Comparison of ENCODE assay signal across 8 cellular contexts in the genomic region with DNA sequence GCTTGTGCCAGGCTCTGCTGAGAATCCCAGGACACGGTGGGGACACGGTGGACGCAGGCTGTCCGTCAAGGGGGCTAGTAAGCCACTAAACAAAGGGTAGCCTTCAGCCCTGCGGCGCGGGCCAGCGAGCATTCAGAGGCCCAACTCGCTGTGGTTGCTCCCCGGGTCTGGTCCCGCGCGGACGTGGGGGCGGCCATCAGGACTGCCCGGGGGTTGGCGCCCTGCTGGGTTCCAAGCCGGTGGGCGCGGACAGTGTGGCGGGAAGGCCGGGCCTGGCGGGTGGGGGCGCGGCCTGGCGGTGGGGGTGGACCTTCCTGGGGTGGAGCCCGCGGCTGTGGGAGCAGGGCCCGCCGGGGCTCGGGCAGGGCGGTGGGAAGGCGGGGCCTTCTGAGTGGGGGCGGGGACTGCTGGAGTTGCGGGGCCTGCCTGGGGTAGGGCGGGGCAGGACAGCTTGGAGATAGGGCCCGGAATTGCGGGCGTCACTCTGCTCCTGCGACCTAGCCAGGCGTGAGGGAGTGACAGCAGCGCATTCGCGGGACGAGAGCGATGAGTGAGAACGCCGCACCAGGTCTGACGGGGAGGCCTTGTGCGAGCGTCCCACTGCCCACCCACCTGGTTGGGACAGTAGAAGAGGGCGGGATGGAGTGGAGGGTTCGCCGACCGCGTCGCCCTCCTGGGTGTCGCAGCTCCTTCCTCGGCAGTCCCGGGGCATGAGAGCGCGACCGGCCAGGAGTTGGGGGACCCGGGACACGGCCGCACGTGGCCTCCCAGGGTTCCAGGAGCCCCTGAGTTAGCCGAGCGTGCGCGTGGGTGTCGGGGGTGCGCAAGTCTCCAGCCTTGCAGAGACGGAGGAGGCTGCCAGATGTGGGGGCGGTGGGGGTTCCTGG. TPM values are rescaled to one million over a fixed set of nuclear protein-coding genes. Genes with fewer than 3 reads are reported as not detected.
A peak's percentile ranks its signal among the peaks of the same experiment; 100 is the strongest.
DNase-seq lines count a peak whose midpoint lies in the region; ATAC-seq and TF ChIP-seq lines count a peak whose summit lies in the region.

A gene with protein sequence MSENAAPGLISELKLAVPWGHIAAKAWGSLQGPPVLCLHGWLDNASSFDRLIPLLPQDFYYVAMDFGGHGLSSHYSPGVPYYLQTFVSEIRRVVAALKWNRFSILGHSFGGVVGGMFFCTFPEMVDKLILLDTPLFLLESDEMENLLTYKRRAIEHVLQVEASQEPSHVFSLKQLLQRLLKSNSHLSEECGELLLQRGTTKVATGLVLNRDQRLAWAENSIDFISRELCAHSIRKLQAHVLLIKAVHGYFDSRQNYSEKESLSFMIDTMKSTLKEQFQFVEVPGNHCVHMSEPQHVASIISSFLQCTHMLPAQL (plus strand): TSS at position 482 of the 887 bp plus-strand sequence. CDS start 65 bp downstream, at position 547.

- TF ChIP-seq CTCF in GM10248 (IDR thresholded peaks at IDR 0.05; ENCODE audit: control extremely low read depth, extremely low read depth, low read depth, missing control alignments) (no peak), endothelial cell (IDR thresholded peaks at IDR 0.05; ENCODE audit: unreplicated experiment) (no peak)

- 10 to 17% methylated on average over 48 to 67 of the region's 75 CpGs for WGBS in mesodermal cell (ENCODE audit: insufficient coverage in 2 of 2), 2 experiments

- no peaks in the 10 kb centered on the region for H3K9me3 ChIP-seq in mesodermal cell (ENCODE audit: control insufficient read depth, low read length)

- CTCF ChIA-PET in GM10248 (lab: Yijun Ruan, JAX), result interaction anchor here (2.4 kb wide), 2 partner anchors 9 to 20 kb away, joined by 5 read pairs; no protein-coding TSS in a partner anchor

- ATAC-seq in HG02970 (IDR thresholded peaks at IDR 0.05; ENCODE audit: low FRiP score, unreplicated experiment) (peak; percentile 61), GM19328 (IDR thresholded peaks at IDR 0.05; ENCODE audit: unreplicated experiment) (no peak)

- peak within 1 kb of the TSS; percentile 35 for H3K4me3 ChIP-seq in mesodermal cell (ENCODE audit: extremely low read depth, insufficient read depth, low read length, poor library complexity, severe bottlenecking)

- no peak within 1 kb of the TSS for H3K27ac Mint-ChIP-seq in endothelial cell (ENCODE audit: unreplicated experiment)

- POLR2A ChIA-PET in GM10248 (lab: Yijun Ruan, JAX), result interaction anchor here (0.7 kb wide), 1 partner anchor 105 kb away, joined by 3 read pairs; no protein-coding TSS in a partner anchor

- no peaks in the 10 kb centered on the region for H3K4me1 Mint-ChIP-seq in endothelial cell (ENCODE audit: unreplicated experiment)

- no peak within 1 kb of the TSS for H3K27ac ChIP-seq in mesodermal cell (ENCODE audit: low read depth, low read length, severe bottlenecking)

- no peaks in the 10 kb centered on the region for H3K9me3 Mint-ChIP-seq in endothelial cell (ENCODE audit: unreplicated experiment)

- no peaks in the 10 kb centered on the region for H3K4me1 ChIP-seq in mesodermal cell (ENCODE audit: control insufficient read depth, insufficient read depth, low read length, poor library complexity, severe bottlenecking)

- peaks cover 3% of the 10 kb centered on the region for H3K27me3 Mint-ChIP-seq in endothelial cell (ENCODE audit: unreplicated experiment)

- DNase-seq in GM10248 (ENCODE audit: extremely low spot score) (peak; percentile 92), NCI-H774 (lab: John Stamatoyannopoulos, UW) (peak; percentile 52), endothelial cell (ENCODE audit: low spot score) (peak; percentile 85)
- peak; percentile 50 for DNase-seq in activated CD8-positive, alpha-beta memory T cell treated with anti-CD3 and anti-CD28 coated beads, Interleukin-2, amount 50 U/mL, for 24 hours (ENCODE audit: extremely low read depth)
- DNase-seq in stimulated activated CD8-positive, alpha-beta memory T cell treated with anti-CD3 and anti-CD28 coated beads, Interleukin-15, amount 100 ng/mL, for 1 hour (ENCODE audit: low read depth), result peak; percentile 59

- no peaks in the 10 kb centered on the region for H3K36me3 ChIP-seq in mesodermal cell (ENCODE audit: control insufficient read depth, insufficient read depth, low read length)

- peak within 1 kb of the TSS; percentile 59 for H3K4me3 Mint-ChIP-seq in endothelial cell (ENCODE audit: unreplicated experiment)

- H3K36me3 Mint-ChIP-seq in endothelial cell (ENCODE audit: low read depth, unreplicated experiment), result peaks cover 7% of the 10 kb centered on the region

RNA-seq across cellular contexts. Expression of the gene that starts here (rescaled TPM):
- 0.69 TPM for total RNA-seq in endothelial cell (ENCODE audit: unreplicated experiment)
- 4.3 TPM for polyA plus RNA-seq in mesodermal cell (2013, experiment 1 of 2)
- 3.9 TPM for polyA plus RNA-seq in mesodermal cell (2013, experiment 2 of 2)

Comparison
In these comparisons a context has a peak if more than half of its experiments do, and no peak if none do; other contexts are left out.
1. Peak in DNase-seq in endothelial cell; RNA of the gene not detected or under 1 TPM.